8 cellular contexts compared by ENCODE assay signal in genomic region chr16:67845291-67846062, GRCh38. TPM values are rescaled to one million over a fixed set of nuclear protein-coding genes. Genes with fewer than 3 reads are reported as not detected.
A peak's percentile ranks its signal among the peaks of the same experiment; 100 is the strongest.
DNase-seq lines count a peak whose midpoint lies in the region; ATAC-seq, FAIRE-seq and TF ChIP-seq lines count a peak whose summit lies in the region.

No MANE protein-coding gene starts in this region.

- H3K9me3 Mint-ChIP-seq in activated naive CD4-positive, alpha-beta T cell treated with anti-CD3 and anti-CD28 coated beads for 36 hours, result no peaks in the 10 kb centered on the region
- no peaks in the 10 kb centered on the region for H3K9me3 Mint-ChIP-seq in activated T-helper 2 cell treated with anti-CD3 and anti-CD28 coated beads, Interferon-gamma antibody, Interleukin-2, Interleukin-4, amounts not matched to agents 10 μg/mL and 5 μg/mL and 100 μg/mL, durations not matched to agents 14 hours and 24 hours and 36 hours

- H3K4me1 Mint-ChIP-seq in activated naive CD4-positive, alpha-beta T cell treated with anti-CD3 and anti-CD28 coated beads for 36 hours (ENCODE audit: low read depth), result peaks cover 52% of the 10 kb centered on the region
- H3K4me1 Mint-ChIP-seq in activated T-helper 2 cell treated with anti-CD3 and anti-CD28 coated beads, Interferon-gamma antibody, Interleukin-2, Interleukin-4, amounts not matched to agents 10 μg/mL and 5 μg/mL and 100 μg/mL, durations not matched to agents 14 hours and 24 hours and 36 hours (ENCODE audit: low read depth), result peaks cover 38% of the 10 kb centered on the region

- FAIRE-seq in kidney (lab: Jason Lieb, UNC), result no peak

- H3K27me3 Mint-ChIP-seq in activated naive CD4-positive, alpha-beta T cell treated with anti-CD3 and anti-CD28 coated beads for 36 hours (ENCODE audit: low read depth), result no peaks in the 10 kb centered on the region
- no peaks in the 10 kb centered on the region for H3K27me3 Mint-ChIP-seq in activated T-helper 2 cell treated with anti-CD3 and anti-CD28 coated beads, Interferon-gamma antibody, Interleukin-2, Interleukin-4, amounts not matched to agents 10 μg/mL and 5 μg/mL and 100 μg/mL, durations not matched to agents 14 hours and 24 hours and 36 hours (ENCODE audit: low read depth)

- TF ChIP-seq POLR2A in tibial nerve (IDR thresholded peaks at IDR 0.05), result no peak

- no peak for ATAC-seq in left colon
- ATAC-seq in activated CD4-positive, CD25-positive, alpha-beta regulatory T cell treated with anti-CD3 and anti-CD28 coated beads, Interleukin-2, amount 50 U/mL, for 24 hours, result no peak
- ATAC-seq in GM18858 (IDR thresholded peaks at IDR 0.05; ENCODE audit: unreplicated experiment), result no peak

- CTCF ChIA-PET in activated naive CD4-positive, alpha-beta T cell treated with anti-CD3 and anti-CD28 coated beads for 36 hours (lab: Charles Lee), result interaction anchor here (0.6 to 4.2 kb wide), 10 partner anchors 8 to 1123 kb away, joined by 3 to 35 read pairs (median 3); no protein-coding TSS in a partner anchor

- DNase-seq in activated naive CD4-positive, alpha-beta T cell treated with anti-CD3 and anti-CD28 coated beads for 36 hours, result peak; percentile 19
- DNase-seq in activated naive CD4-positive, alpha-beta T cell treated with anti-CD3 and anti-CD28 coated beads, Interleukin-2, amount 50 U/mL, for 16 hours, result no peak
- no peak for DNase-seq in activated T-helper 2 cell treated with anti-CD3 and anti-CD28 coated beads, Interferon-gamma antibody, Interleukin-2, Interleukin-4, amounts not matched to agents 10 μg/mL and 5 μg/mL and 100 μg/mL, durations not matched to agents 14 hours and 24 hours and 36 hours (ENCODE audit: low spot score)
- DNase-seq in kidney (no peak), tibial nerve (ENCODE audit: low spot score in 2 of 2) (no peak), left colon (no peak)

- no peak for TF ChIP-seq EP300 in tibial nerve (IDR thresholded peaks at IDR 0.05)

- H3K4me3 ChIP-seq in kidney (ENCODE audit: low read length in 2 of 2) (peak overlapping the region; percentile 71 to 83), tibial nerve (peak overlapping the region; percentile 64 to 93 (median 74))

- H3K27ac Mint-ChIP-seq in activated naive CD4-positive, alpha-beta T cell treated with anti-CD3 and anti-CD28 coated beads for 36 hours, result peak overlapping the region; percentile 92
- H3K27ac Mint-ChIP-seq in activated T-helper 2 cell treated with anti-CD3 and anti-CD28 coated beads, Interferon-gamma antibody, Interleukin-2, Interleukin-4, amounts not matched to agents 10 μg/mL and 5 μg/mL and 100 μg/mL, durations not matched to agents 14 hours and 24 hours and 36 hours, result peak overlapping the region; percentile 93

- H3K27ac ChIP-seq in kidney (ENCODE audit: low read depth in 2 of 2, low read length in 2 of 2) (peak overlapping the region; percentile 91 to 98), tibial nerve (peak overlapping the region; percentile 87 to 96 (median 93))

- peak overlapping the region; percentile 81 for H3K4me3 Mint-ChIP-seq in activated naive CD4-positive, alpha-beta T cell treated with anti-CD3 and anti-CD28 coated beads for 36 hours
- peak overlapping the region; percentile 93 for H3K4me3 Mint-ChIP-seq in activated T-helper 2 cell treated with anti-CD3 and anti-CD28 coated beads, Interferon-gamma antibody, Interleukin-2, Interleukin-4, amounts not matched to agents 10 μg/mL and 5 μg/mL and 100 μg/mL, durations not matched to agents 14 hours and 24 hours and 36 hours (ENCODE audit: low read depth)

- H3K9me3 ChIP-seq in kidney (ENCODE audit: control insufficient read depth in 1 of 2, low read length in 2 of 2) (no peaks in the 10 kb centered on the region), tibial nerve (no peaks in the 10 kb centered on the region)

- WGBS in tibial nerve, 2 donors, result 73 to 77% methylated on average over 5 of the region's 5 CpGs

- H3K9ac ChIP-seq in kidney (ENCODE audit: low read length in 2 of 2), result peak overlapping the region; percentile 74 to 88

- H3K4me1 ChIP-seq in kidney (ENCODE audit: control insufficient read depth in 1 of 2, insufficient read depth in 1 of 2, low read depth in 1 of 2, low read length in 2 of 2) (peaks cover 38 to 40% of the 10 kb centered on the region in 2 donors), tibial nerve (peaks cover 0 to 63% (median 50%) of the 10 kb centered on the region in 4 donors)

- H3K27me3 ChIP-seq in tibial nerve, result no peaks in the 10 kb centered on the region

- peaks cover 6% of the 10 kb centered on the region for H3K36me3 Mint-ChIP-seq in activated naive CD4-positive, alpha-beta T cell treated with anti-CD3 and anti-CD28 coated beads for 36 hours (ENCODE audit: low read depth)
- peaks cover 23% of the 10 kb centered on the region for H3K36me3 Mint-ChIP-seq in activated T-helper 2 cell treated with anti-CD3 and anti-CD28 coated beads, Interferon-gamma antibody, Interleukin-2, Interleukin-4, amounts not matched to agents 10 μg/mL and 5 μg/mL and 100 μg/mL, durations not matched to agents 14 hours and 24 hours and 36 hours (ENCODE audit: low read depth)

- intact Hi-C loops in activated naive CD4-positive, alpha-beta T cell treated with anti-CD3 and anti-CD28 coated beads for 36 hours (cut with micrococcal nuclease), result loop anchor here (1.0 to 2.0 kb wide), 12 partner anchors 12 to 465 kb away; partner anchors contain the start of genes ACD, CTCF, NFATC3 and PARD6A
- intact Hi-C loops in activated T-helper 2 cell treated with anti-CD3 and anti-CD28 coated beads, Interferon-gamma antibody, Interleukin-2, Interleukin-4, amounts not matched to agents 10 μg/mL and 5 μg/mL and 100 μg/mL, durations not matched to agents 14 hours and 24 hours and 36 hours (cut with micrococcal nuclease), result loop anchor here (1.0 to 10.0 kb wide), 7 partner anchors 12 to 601 kb away; partner anchors contain the start of genes ACD, CTCF, FHOD1 and PARD6A
- intact Hi-C loops in kidney (cut with DNase I) (no loop called here), left colon (cut with DNase I, micrococcal nuclease) (no loop called here)

- TF ChIP-seq CTCF in kidney (IDR thresholded peaks at IDR 0.05; ENCODE audit: borderline replicate concordance, extremely low read depth, insufficient read depth), result no peak
- no peak for TF ChIP-seq CTCF in tibial nerve (IDR thresholded peaks at IDR 0.05)

- H3K36me3 ChIP-seq in kidney (ENCODE audit: control insufficient read depth in 1 of 2, insufficient read depth in 2 of 2, low read length in 2 of 2) (no peaks in the 10 kb centered on the region), tibial nerve (peaks cover 0 to 7% (median 0%) of the 10 kb centered on the region in 3 donors)

RNA-seq across cellular contexts. Expression of gene NUTF2, which starts 1.3 kb away (rescaled TPM):
- 100 to 1,000 TPM; 165 to 171 TPM for total RNA-seq in activated naive CD4-positive, alpha-beta T cell treated with anti-CD3 and anti-CD28 coated beads for 36 hours
- total RNA-seq in activated T-helper 2 cell treated with anti-CD3 and anti-CD28 coated beads, Interferon-gamma antibody, Interleukin-2, Interleukin-4, amounts not matched to agents 10 μg/mL and 5 μg/mL and 100 μg/mL, durations not matched to agents 14 hours and 24 hours and 36 hours, result 165 and 177 TPM in 2 replicates
- total RNA-seq in kidney (76.4 TPM), tibial nerve (100 to 1,000 TPM in 2 of 4 donors, 10 to 100 TPM in 2; 54.4 to 137 (median 105) TPM), left colon (10 to 100 TPM; 57.1 to 59.8 TPM)
- 107 TPM for polyA plus RNA-seq in kidney (ENCODE audit: insufficient read depth, low read depth, low replicate concordance)

RNA-seq across cellular contexts. Expression of gene CENPT, which starts 2.0 kb away (rescaled TPM):
- 10 to 100 TPM; 43.7 to 45.8 TPM for total RNA-seq in activated naive CD4-positive, alpha-beta T cell treated with anti-CD3 and anti-CD28 coated beads for 36 hours
- 38.6 and 50.1 TPM in 2 replicates for total RNA-seq in activated T-helper 2 cell treated with anti-CD3 and anti-CD28 coated beads, Interferon-gamma antibody, Interleukin-2, Interleukin-4, amounts not matched to agents 10 μg/mL and 5 μg/mL and 100 μg/mL, durations not matched to agents 14 hours and 24 hours and 36 hours
- 42.5 TPM for total RNA-seq in kidney
- 25.3 TPM for polyA plus RNA-seq in kidney (ENCODE audit: insufficient read depth, low read depth, low replicate concordance)
- 100 to 1,000 TPM in 1 of 4 donors, 10 to 100 TPM in 3; 51.3 to 101 (median 59.2) TPM for total RNA-seq in tibial nerve
- 10 to 100 TPM; 29.3 to 43.1 TPM for total RNA-seq in left colon

RNA-seq across cellular contexts. Expression of gene THAP11, which starts 3.4 kb away (rescaled TPM):
- 10 to 100 TPM; 19.9 to 20.6 TPM for total RNA-seq in activated naive CD4-positive, alpha-beta T cell treated with anti-CD3 and anti-CD28 coated beads for 36 hours
- 43.0 and 45.1 TPM in 2 replicates for total RNA-seq in activated T-helper 2 cell treated with anti-CD3 and anti-CD28 coated beads, Interferon-gamma antibody, Interleukin-2, Interleukin-4, amounts not matched to agents 10 μg/mL and 5 μg/mL and 100 μg/mL, durations not matched to agents 14 hours and 24 hours and 36 hours
- total RNA-seq in kidney, result 27.0 TPM
- 21.4 TPM for polyA plus RNA-seq in kidney (ENCODE audit: insufficient read depth, low read depth, low replicate concordance)
- total RNA-seq in tibial nerve, result 10 to 100 TPM; 47.1 to 74.3 (median 60.9) TPM
- 10 to 100 TPM; 19.3 to 23.8 TPM for total RNA-seq in left colon

RNA-seq across cellular contexts. Expression of gene EDC4, which starts 27.4 kb away (rescaled TPM):
- total RNA-seq in activated naive CD4-positive, alpha-beta T cell treated with anti-CD3 and anti-CD28 coated beads for 36 hours, result 10 to 100 TPM; 72.2 to 78.7 TPM
- 102 and 105 TPM in 2 replicates for total RNA-seq in activated T-helper 2 cell treated with anti-CD3 and anti-CD28 coated beads, Interferon-gamma antibody, Interleukin-2, Interleukin-4, amounts not matched to agents 10 μg/mL and 5 μg/mL and 100 μg/mL, durations not matched to agents 14 hours and 24 hours and 36 hours
- 56.5 TPM for total RNA-seq in kidney
- 44.7 TPM for polyA plus RNA-seq in kidney (ENCODE audit: insufficient read depth, low read depth, low replicate concordance)
- total RNA-seq in tibial nerve, result 10 to 100 TPM; 36.7 to 62.4 (median 55.6) TPM
- total RNA-seq in left colon, result 10 to 100 TPM; 54.2 to 76.8 TPM

RNA-seq across cellular contexts. Expression of gene TSNAXIP1, which starts 38.8 kb away (rescaled TPM):
- under 1 TPM; 0.35 to 0.50 TPM for total RNA-seq in activated naive CD4-positive, alpha-beta T cell treated with anti-CD3 and anti-CD28 coated beads for 36 hours
- total RNA-seq in activated T-helper 2 cell treated with anti-CD3 and anti-CD28 coated beads, Interferon-gamma antibody, Interleukin-2, Interleukin-4, amounts not matched to agents 10 μg/mL and 5 μg/mL and 100 μg/mL, durations not matched to agents 14 hours and 24 hours and 36 hours, result 0.51 and 1.0 TPM in 2 replicates
- total RNA-seq in kidney (3.9 TPM), tibial nerve (1 to 10 TPM; 2.8 to 8.4 (median 4.0) TPM), left colon (under 1 TPM; 0.12 to 0.75 TPM)
- polyA plus RNA-seq in kidney (ENCODE audit: insufficient read depth, low read depth, low replicate concordance), result 2.8 TPM

Comparison
In these comparisons a context has a peak if more than half of its experiments do, and no peak if none do; other contexts are left out.
1. intact Hi-C loops: an anchor here in activated naive CD4-positive, alpha-beta T cell treated with anti-CD3 and anti-CD28 coated beads for 36 hours (1.0 to 2.0 kb wide) and activated T-helper 2 cell treated with anti-CD3 and anti-CD28 coated beads, Interferon-gamma antibody, Interleukin-2, Interleukin-4, amounts not matched to agents 10 μg/mL and 5 μg/mL and 100 μg/mL, durations not matched to agents 14 hours and 24 hours and 36 hours (1.0 to 10.0 kb wide); none called in kidney and left colon.